In genomic region chr7:155702616-155703015, GRCh38 we compare ENCODE assay signal across 18 cellular contexts. TPM values are rescaled to one million over a fixed set of nuclear protein-coding genes. Genes with fewer than 3 reads are reported as not detected.
DNase-seq lines count a peak whose midpoint lies in the region; ATAC-seq, FAIRE-seq and TF ChIP-seq lines count a peak whose summit lies in the region.
"Had no signal": no experiment of that assay in that cellular context is flagged by ENCODE, and none has a peak within 500 bp of the region (broad histone marks: within the 10 kb centered on the region; RNA-seq: fewer than 3 reads in every experiment).

No MANE protein-coding gene starts in this region.

- DNase-seq in stimulated activated naive CD8-positive, alpha-beta T cell treated with anti-CD3 and anti-CD28 coated beads, Interleukin-15, Interleukin-2, amounts not matched to agents 100 U/mL and 50 U/mL, for 24 hours: no peak
- no peak for DNase-seq in stimulated activated naive CD8-positive, alpha-beta T cell treated with anti-CD3 and anti-CD28 coated beads, Interleukin-15, amount 100 ng/mL, for 72 hours
- DNase-seq in endothelial cell of umbilical vein (ENCODE audit: low read depth, low spot score): peak; percentile 36
- DNase-seq in urothelium cell line (ENCODE audit: low spot score): no peak
- DNase-seq in nucleus accumbens (lab: John Stamatoyannopoulos, UW): no peak
- no peak for DNase-seq in psoas muscle
- DNase-seq in right cardiac atrium: no peak
- DNase-seq: heart left ventricle; Karpas-422; left cardiac atrium; NCI-H146; stimulated activated CD4-positive, alpha-beta T cell treated with anti-CD3 and anti-CD28 coated beads, Interleukin-4, amount 100 ng/mL, for 24 hours; stimulated activated naive CD4-positive, alpha-beta T cell had no signal

- H3K4me1 Mint-ChIP-seq in stimulated activated naive CD8-positive, alpha-beta T cell treated with anti-CD3 and anti-CD28 coated beads, Interleukin-15, amount 100 ng/mL, for 72 hours: peaks cover 16% of the 10 kb centered on the region

- H3K79me2 ChIP-seq in endothelial cell of umbilical vein (ENCODE audit: control insufficient read depth, insufficient read depth, low read length): peaks cover 32% of the 10 kb centered on the region

- POLR2A ChIA-PET in endothelial cell of umbilical vein (lab: Charles Lee): no interaction called here

- H3K27me3 ChIP-seq in endothelial cell of umbilical vein (ENCODE audit: control insufficient read depth in 2 of 2, insufficient read depth in 2 of 2, low read length in 2 of 2): no peaks in the 10 kb centered on the region
- H3K27me3 ChIP-seq in psoas muscle (ENCODE audit: insufficient read depth in 3 of 3, low read length in 2 of 3): no peaks in the 10 kb centered on the region
- H3K27me3 ChIP-seq in right cardiac atrium (ENCODE audit: control insufficient read depth, insufficient read depth): no peaks in the 10 kb centered on the region
- H3K27me3 ChIP-seq: heart left ventricle, right atrium auricular region had no signal

- dilution Hi-C loops in endothelial cell of umbilical vein (cut with MboI; ENCODE audit: extremely low pct_ligation_motif_present, low sequenced_read_pairs): no loop called here

- FAIRE-seq in endothelial cell of umbilical vein (lab: Jason Lieb, UNC) (peak; percentile 55), urothelium cell line (lab: Jason Lieb, UNC) (no peak)

- no peaks in the 10 kb centered on the region for H3K9me1 ChIP-seq in endothelial cell of umbilical vein (replicated peaks; ENCODE audit: control insufficient read depth, extremely low read depth, insufficient read depth, low read length)

- TF ChIP-seq CTCF in endothelial cell of umbilical vein (IDR thresholded peaks at IDR 0.05; ENCODE audit: extremely low read depth in 1 of 2, insufficient read depth in 1 of 2, low read depth in 1 of 2, low read length in 2 of 2) (no peak), psoas muscle (IDR thresholded peaks at IDR 0.05) (no peak)

- peaks cover 7% of the 10 kb centered on the region for H3K4me1 ChIP-seq in endothelial cell of umbilical vein (ENCODE audit: control insufficient read depth, extremely low read depth, insufficient read depth, low read length)
- H3K4me1 ChIP-seq in psoas muscle: peaks cover 13% of the 10 kb centered on the region
- H3K4me1 ChIP-seq in right cardiac atrium (ENCODE audit: control insufficient read depth, insufficient read depth, low read length): peaks cover 1% of the 10 kb centered on the region
- H3K4me1 ChIP-seq: right atrium auricular region had no signal

- BruUV-seq in endothelial cell of umbilical vein (replicated peaks; lab: Mats Ljungman, UMichigan): no TSS peak

- H3K9me3 Mint-ChIP-seq in stimulated activated naive CD8-positive, alpha-beta T cell treated with anti-CD3 and anti-CD28 coated beads, Interleukin-15, amount 100 ng/mL, for 72 hours: no peaks in the 10 kb centered on the region
- H3K9me3 Mint-ChIP-seq: nephron had no signal

- H3K9me3 ChIP-seq in endothelial cell of umbilical vein (replicated peaks; ENCODE audit: control insufficient read depth, insufficient read depth, low read length) (no peaks in the 10 kb centered on the region), psoas muscle (no peaks in the 10 kb centered on the region), right cardiac atrium (ENCODE audit: control insufficient read depth, low read length) (no peaks in the 10 kb centered on the region)
- H3K9me3 ChIP-seq: heart left ventricle, right atrium auricular region had no signal

- WGBS in psoas muscle, 3 donors: 93 to 98% (median 96%) methylated on average over 1 of the region's 1 CpG
- WGBS in right cardiac atrium: 100% methylated on average over 1 of the region's 1 CpG

- ATAC-seq in stimulated activated naive CD8-positive, alpha-beta T cell treated with anti-CD3 and anti-CD28 coated beads, Interleukin-15, Interleukin-2, amounts not matched to agents 100 U/mL and 50 U/mL, for 24 hours: peak; percentile 71
- ATAC-seq in stimulated activated naive CD8-positive, alpha-beta T cell treated with anti-CD3 and anti-CD28 coated beads, Interleukin-15, amount 100 ng/mL, for 72 hours: no peak
- peak; percentile 30; the same call in 1 of the 3 replicates for ATAC-seq in SK-N-SH treated with all-trans-retinoic acid at 6 μM for 48 hours
- no peak for ATAC-seq in psoas muscle
- no peak for ATAC-seq in right cardiac atrium
- ATAC-seq: heart left ventricle, left cardiac atrium, Panc1 had no signal

- H4K20me1 ChIP-seq in endothelial cell of umbilical vein (replicated peaks; ENCODE audit: control insufficient read depth, extremely low read depth, insufficient read depth, low read length): peaks cover 5% of the 10 kb centered on the region

- H3K4me3 ChIP-seq in endothelial cell of umbilical vein (replicated peaks in 1 of 3; ENCODE audit: insufficient read depth in 1 of 3, low read depth in 1 of 3, low read length in 3 of 3) (no peak overlapping the region), psoas muscle (no peak overlapping the region), right cardiac atrium (ENCODE audit: low read length) (no peak overlapping the region)
- H3K4me3 ChIP-seq: heart left ventricle, right atrium auricular region had no signal

- H3K27ac Mint-ChIP-seq in stimulated activated naive CD8-positive, alpha-beta T cell treated with anti-CD3 and anti-CD28 coated beads, Interleukin-15, amount 100 ng/mL, for 72 hours: peak overlapping the region in 1 of 2 donors; percentile 85
- H3K27ac Mint-ChIP-seq: nephron had no signal

- no peak overlapping the region for H3K4me3 Mint-ChIP-seq in stimulated activated naive CD8-positive, alpha-beta T cell treated with anti-CD3 and anti-CD28 coated beads, Interleukin-15, amount 100 ng/mL, for 72 hours
- H3K4me3 Mint-ChIP-seq: nephron had no signal

- no peaks in the 10 kb centered on the region for H3K27me3 Mint-ChIP-seq in stimulated activated naive CD8-positive, alpha-beta T cell treated with anti-CD3 and anti-CD28 coated beads, Interleukin-15, amount 100 ng/mL, for 72 hours

- H3K4me2 ChIP-seq in endothelial cell of umbilical vein (ENCODE audit: insufficient read depth, low read length): no peak overlapping the region

- intact Hi-C loops in endothelial cell of umbilical vein (cut with micrococcal nuclease): no loop called here
- intact Hi-C loops in psoas muscle (cut with DNase I): no loop called here
- intact Hi-C loops in right cardiac atrium (cut with DNase I): no loop called here

- no peak overlapping the region for H3K27ac ChIP-seq in endothelial cell of umbilical vein (ENCODE audit: insufficient read depth, low read depth, low read length)
- no peak overlapping the region for H3K27ac ChIP-seq in psoas muscle
- H3K27ac ChIP-seq in right cardiac atrium (ENCODE audit: low read length): no peak overlapping the region
- H3K27ac ChIP-seq: C4-2B, heart left ventricle, right atrium auricular region had no signal

- H3K36me3 ChIP-seq in endothelial cell of umbilical vein (ENCODE audit: control insufficient read depth in 2 of 2, extremely low read depth in 1 of 2, insufficient read depth in 2 of 2, low read length in 2 of 2): peaks cover 15 to 16% of the 10 kb centered on the region in 2 experiments
- H3K36me3 ChIP-seq in psoas muscle (ENCODE audit: insufficient read depth in 1 of 2, low read depth in 1 of 2): peaks cover 3 to 50% of the 10 kb centered on the region in 2 donors

- CTCF ChIA-PET in endothelial cell of umbilical vein (lab: Charles Lee): interaction anchor here (0.9 to 5.0 kb wide), 9 partner anchors 10 to 775 kb away, joined by 3 to 61 read pairs (median 4); partner anchors contain the start of gene RBM33

- H2AFZ ChIP-seq in endothelial cell of umbilical vein (ENCODE audit: low read depth, low read length): no peak overlapping the region

- TF ChIP-seq POLR2A in endothelial cell of umbilical vein (IDR thresholded peaks at IDR 0.05; ENCODE audit: low read depth, low read length): no peak

- no peak overlapping the region for H3K9ac ChIP-seq in endothelial cell of umbilical vein (replicated peaks; ENCODE audit: extremely low read depth, insufficient read depth, low read length)

TF ChIP-seq in endothelial cell of umbilical vein, 7 proteins besides CTCF, POLR2A, EP300 and RAD21:
- TF ChIP-seq FOS (IDR thresholded peaks at IDR 0.05; ENCODE audit: borderline replicate concordance, insufficient read depth, low read length) (peak; percentile 59), POLR2AphosphoS5 (IDR thresholded peaks at IDR 0.05; ENCODE audit: insufficient read depth, low read depth, low read length) (peak; percentile 20), GATA2 (IDR thresholded peaks at IDR 0.05; ENCODE audit: insufficient read depth, insufficient read length, low read depth, low read length) (no peak)
TF ChIP-seq in endothelial cell of umbilical vein: peak in this region for 2.

RNA-seq across cellular contexts. Expression of gene RBM33, which starts 58.2 kb away (rescaled TPM):
- 62.9 and 68.2 TPM in 2 replicates for total RNA-seq in endothelial cell of umbilical vein
- 16.2 and 18.1 TPM in 2 replicates for polyA plus RNA-seq in endothelial cell of umbilical vein
- polyA plus RNA-seq in endothelial cell of umbilical vein (2011; cell fraction: cytosol; rRNA removed): 7.1 and 8.3 TPM in 2 replicates
- 70.0 and 70.8 TPM in 2 replicates for polyA plus RNA-seq in endothelial cell of umbilical vein (2011; cell fraction: nucleus; rRNA removed)
- polyA plus RNA-seq in endothelial cell of umbilical vein (2012): 18.0 and 18.1 TPM in 2 replicates
- 27.9 TPM in 2 replicates for polyA minus RNA-seq in endothelial cell of umbilical vein
- polyA minus RNA-seq in endothelial cell of umbilical vein (2011; cell fraction: cytosol; rRNA and poly(A)+ RNA removed): 24.6 TPM
- polyA minus RNA-seq in endothelial cell of umbilical vein (2011; cell fraction: nucleus; rRNA and poly(A)+ RNA removed): 77.2 and 93.3 TPM in 2 replicates
- total RNA-seq in psoas muscle: 10 to 100 TPM; 40.4 to 49.3 (median 43.7) TPM
- polyA plus RNA-seq in psoas muscle: 10 to 100 TPM; 11.6 to 24.5 (median 11.7) TPM
- 10 to 100 TPM; 36.2 to 39.1 (median 38.2) TPM for total RNA-seq in right cardiac atrium
- polyA plus RNA-seq in right cardiac atrium: 16.6 TPM

Comparison
In these comparisons a context has a peak if more than half of its experiments do, and no peak if none do; other contexts are left out.
1. ATAC-seq: peak in stimulated activated naive CD8-positive, alpha-beta T cell treated with anti-CD3 and anti-CD28 coated beads, Interleukin-15, Interleukin-2, amounts not matched to agents 100 U/mL and 50 U/mL, for 24 hours (single experiment) and SK-N-SH treated with all-trans-retinoic acid at 6 μM for 48 hours (single experiment); none in stimulated activated naive CD8-positive, alpha-beta T cell treated with anti-CD3 and anti-CD28 coated beads, Interleukin-15, amount 100 ng/mL, for 72 hours (single experiment), psoas muscle (0 of 4) and right cardiac atrium (0 of 2).